Comparison of ENCODE assay signal across 10 cellular contexts in genomic region chr11:102589047-102589459, GRCh38. TPM values are rescaled to one million over a fixed set of nuclear protein-coding genes. Genes with fewer than 3 reads are reported as not detected.
DNase-seq lines count a peak whose midpoint lies in the region; ATAC-seq and FAIRE-seq lines count a peak whose summit lies in the region.
"Had no signal": no experiment of that assay in that cellular context is flagged by ENCODE, and none has a peak within 500 bp of the region (broad histone marks: within the 10 kb centered on the region; RNA-seq: fewer than 3 reads in every experiment).

No MANE protein-coding gene starts in this region.

- ATAC-seq in GM21360 (IDR thresholded peaks at IDR 0.05; ENCODE audit: unreplicated experiment) (peak; percentile 73), HG03196 (IDR thresholded peaks at IDR 0.05; ENCODE audit: unreplicated experiment) (peak; percentile 55), right cardiac atrium (no peak)
- peak; percentile 85 for ATAC-seq in activated T-helper 17 cell treated with anti-CD3 and anti-CD28 coated beads, Interleukin-2, amount 50 U/mL, for 72 hours (replicated peaks)
- ATAC-seq: foreskin keratinocyte had no signal

- H3K4me3 ChIP-seq in right cardiac atrium (ENCODE audit: low read length), result no peak overlapping the region
- H3K4me3 ChIP-seq: SJSA1 had no signal

- H3K9me3 ChIP-seq in right cardiac atrium (ENCODE audit: control insufficient read depth, low read length), result no peaks in the 10 kb centered on the region
- H3K9me3 ChIP-seq: SJSA1 had no signal

- intact Hi-C loops in right cardiac atrium (cut with DNase I), result no loop called here

- no peaks in the 10 kb centered on the region for H3K9me3 Mint-ChIP-seq in activated T-helper 17 cell treated with anti-CD3 and anti-CD28 coated beads, Interleukin-2, amount 50 U/mL, for 72 hours

- peak; percentile 81 for FAIRE-seq in GM18507 (lab: Jason Lieb, UNC)

- peaks cover 6% of the 10 kb centered on the region for H3K4me1 Mint-ChIP-seq in activated T-helper 17 cell treated with anti-CD3 and anti-CD28 coated beads, Interleukin-2, amount 50 U/mL, for 72 hours

- H3K27ac ChIP-seq in right cardiac atrium (ENCODE audit: low read length), result no peak overlapping the region
- H3K27ac ChIP-seq: foreskin keratinocyte, SJSA1 had no signal

- H3K27me3 Mint-ChIP-seq in activated T-helper 17 cell treated with anti-CD3 and anti-CD28 coated beads, Interleukin-2, amount 50 U/mL, for 72 hours, result peaks cover 5% of the 10 kb centered on the region

- H3K4me1 ChIP-seq in right cardiac atrium (ENCODE audit: control insufficient read depth, insufficient read depth, low read length), result no peaks in the 10 kb centered on the region
- H3K4me1 ChIP-seq: foreskin keratinocyte, SJSA1 had no signal

- WGBS in right cardiac atrium, result 66% methylated on average over 2 of the region's 2 CpGs

- H3K4me3 Mint-ChIP-seq in activated T-helper 17 cell treated with anti-CD3 and anti-CD28 coated beads, Interleukin-2, amount 50 U/mL, for 72 hours, result peak overlapping the region; percentile 11

- H3K27me3 ChIP-seq in right cardiac atrium (ENCODE audit: control insufficient read depth, insufficient read depth), result no peaks in the 10 kb centered on the region
- H3K27me3 ChIP-seq: foreskin keratinocyte, SJSA1 had no signal

- H3K27ac Mint-ChIP-seq in activated T-helper 17 cell treated with anti-CD3 and anti-CD28 coated beads, Interleukin-2, amount 50 U/mL, for 72 hours, result no peak overlapping the region

- DNase-seq in GM18507 (ENCODE audit: extremely low spot score, insufficient read length, low read depth), result no peak
- no peak for DNase-seq in right cardiac atrium
- DNase-seq in DMS 273 (lab: John Stamatoyannopoulos, UW; ENCODE audit: unreplicated experiment), result no peak
- DNase-seq in H4 (ENCODE audit: low spot score), result no peak
- no peak for DNase-seq in NCI-H2081 (lab: John Stamatoyannopoulos, UW)
- DNase-seq: foreskin keratinocyte had no signal

- no peaks in the 10 kb centered on the region for H3K36me3 Mint-ChIP-seq in activated T-helper 17 cell treated with anti-CD3 and anti-CD28 coated beads, Interleukin-2, amount 50 U/mL, for 72 hours (ENCODE audit: low read depth)

RNA-seq across cellular contexts. Expression of gene MMP20, which starts 36.1 kb away (rescaled TPM):
- not detected for total RNA-seq in activated T-helper 17 cell treated with anti-CD3 and anti-CD28 coated beads, Interleukin-2, amount 50 U/mL, for 72 hours
- not detected for total RNA-seq in right cardiac atrium
- polyA plus RNA-seq in right cardiac atrium, result not detected
- total RNA-seq in H4 (2014; rRNA removed; shearing (Covaris generic)), result not detected in 2 replicates
- total RNA-seq: foreskin keratinocyte, SJSA1 had no signal
- polyA plus RNA-seq: foreskin keratinocyte had no signal

RNA-seq across cellular contexts. Expression of gene MMP7, which starts 58.5 kb away (rescaled TPM):
- not detected for total RNA-seq in activated T-helper 17 cell treated with anti-CD3 and anti-CD28 coated beads, Interleukin-2, amount 50 U/mL, for 72 hours
- not detected for total RNA-seq in right cardiac atrium
- polyA plus RNA-seq in right cardiac atrium, result not detected
- 0.06 TPM in 1 of 2 replicates, not detected in the other for total RNA-seq in H4 (2014; rRNA removed; shearing (Covaris generic))
- polyA plus RNA-seq: foreskin keratinocyte had no signal

Comparison
In these comparisons a context has a peak if more than half of its experiments do, and no peak if none do; other contexts are left out.
1. ATAC-seq: peak in GM21360 (single experiment), HG03196 (single experiment) and activated T-helper 17 cell treated with anti-CD3 and anti-CD28 coated beads, Interleukin-2, amount 50 U/mL, for 72 hours (single experiment); none in right cardiac atrium (0 of 2).